ENCODE assay signal across 9 cellular contexts in genomic region chr15:63051701-63052066, GRCh38. TPM values are rescaled to one million over a fixed set of nuclear protein-coding genes. Genes with fewer than 3 reads are reported as not detected.
A peak's percentile ranks its signal among the peaks of the same experiment; 100 is the strongest.
DNase-seq lines count a peak whose midpoint lies in the region; ATAC-seq and TF ChIP-seq lines count a peak whose summit lies in the region.
"Had no signal": no experiment of that assay in that cellular context is flagged by ENCODE, and none has a peak within 500 bp of the region (broad histone marks: within the 10 kb centered on the region; RNA-seq: fewer than 3 reads in every experiment).

No MANE protein-coding gene starts in this region.

- in situ Hi-C loops in brain microvascular endothelial cell (cut with HindIII; ENCODE audit: low pct_ligation_motif_present, low sequenced_read_pairs) = no loop called here

- no peak for ATAC-seq in GM18861 (IDR thresholded peaks at IDR 0.05; ENCODE audit: unreplicated experiment)

- peak overlapping the region; percentile 51 for H3K27ac ChIP-seq in HUES48 (ENCODE audit: low read depth, low read length)
- H3K27ac ChIP-seq in brain microvascular endothelial cell = peak overlapping the region; percentile 75
- peak overlapping the region; percentile 96 to 99 for H3K27ac ChIP-seq in mucosa of rectum (ENCODE audit: low read depth in 2 of 2, low read length in 2 of 2)
- peak overlapping the region in 2 of 3 donors; percentile 92 to 95 for H3K27ac ChIP-seq in thyroid gland
- no peak overlapping the region for H3K27ac ChIP-seq in effector memory CD4-positive, alpha-beta T cell (ENCODE audit: insufficient read depth, low read length, poor library complexity, severe bottlenecking)
- H3K27ac ChIP-seq: neural progenitor cell had no signal

- H3K4me3 ChIP-seq in HUES48 (ENCODE audit: low read depth, low read length) (no peak overlapping the region), brain microvascular endothelial cell (ENCODE audit: low read depth, low read length) (no peak overlapping the region), mucosa of rectum (ENCODE audit: low read length in 2 of 2) (peak overlapping the region; percentile 38 to 42), thyroid gland (replicated peaks in 1 of 3) (no peak overlapping the region)
- H3K4me3 ChIP-seq in effector memory CD4-positive, alpha-beta T cell (ENCODE audit: insufficient read depth, low read depth, low read length, poor library complexity, severe bottlenecking) = no peak overlapping the region
- H3K4me3 ChIP-seq: neural progenitor cell had no signal

- intact Hi-C loops in thyroid gland (cut with DNase I) = no loop called here

- peaks cover 70% of the 10 kb centered on the region for H3K36me3 ChIP-seq in HUES48 (ENCODE audit: control insufficient read depth, insufficient read depth, low read length)
- H3K36me3 ChIP-seq in brain microvascular endothelial cell (replicated peaks) = peaks cover 81% of the 10 kb centered on the region
- peaks cover 4% of the 10 kb centered on the region in 2 donors for H3K36me3 ChIP-seq in mucosa of rectum (ENCODE audit: control insufficient read depth in 2 of 2, insufficient read depth in 2 of 2, low read length in 2 of 2)
- H3K36me3 ChIP-seq in thyroid gland = no peaks in the 10 kb centered on the region
- no peaks in the 10 kb centered on the region for H3K36me3 ChIP-seq in effector memory CD4-positive, alpha-beta T cell (ENCODE audit: control insufficient read depth, insufficient read depth, low read length)

- TF ChIP-seq CTCF in brain microvascular endothelial cell (IDR thresholded peaks at IDR 0.05; ENCODE audit: low read depth, low read length, missing control alignments) (no peak), thyroid gland (IDR thresholded peaks at IDR 0.05) (no peak)

- DNase-seq in brain microvascular endothelial cell (no peak), thyroid gland (no peak)
- DNase-seq in effector memory CD4-positive, alpha-beta T cell = no peak
- no peak for DNase-seq in stimulated activated CD4-positive, alpha-beta T cell treated with anti-CD3 and anti-CD28 coated beads, Interleukin-4, amount 100 ng/mL, for 24 hours
- DNase-seq: activated CD4-positive, alpha-beta T cell treated with anti-CD3 and anti-CD28 coated beads, Interleukin-2, amount 10 ng/mL, durations not matched to agents 7 days and 5 days had no signal

- H3K27me3 ChIP-seq in HUES48 (ENCODE audit: control insufficient read depth, insufficient read depth, low read length) (no peaks in the 10 kb centered on the region), brain microvascular endothelial cell (replicated peaks) (no peaks in the 10 kb centered on the region), mucosa of rectum (ENCODE audit: control insufficient read depth in 2 of 2, insufficient read depth in 2 of 2, low read length in 2 of 2) (no peaks in the 10 kb centered on the region), thyroid gland (no peaks in the 10 kb centered on the region)
- no peaks in the 10 kb centered on the region for H3K27me3 ChIP-seq in effector memory CD4-positive, alpha-beta T cell (replicated peaks; ENCODE audit: control insufficient read depth, insufficient read depth, low read length, poor library complexity, severe bottlenecking)
- H3K27me3 ChIP-seq: neural progenitor cell had no signal

- TF ChIP-seq POLR2A in thyroid gland (IDR thresholded peaks at IDR 0.05) = no peak

- no peaks in the 10 kb centered on the region for H3K9me3 ChIP-seq in HUES48 (ENCODE audit: control insufficient read depth, insufficient read depth, low read length)
- no peaks in the 10 kb centered on the region for H3K9me3 ChIP-seq in mucosa of rectum (ENCODE audit: control insufficient read depth in 2 of 2, low read length in 2 of 2)
- no peaks in the 10 kb centered on the region for H3K9me3 ChIP-seq in thyroid gland
- H3K9me3 ChIP-seq in effector memory CD4-positive, alpha-beta T cell (ENCODE audit: control insufficient read depth, low read length) = no peaks in the 10 kb centered on the region

- H3K4me1 ChIP-seq in HUES48 (ENCODE audit: control insufficient read depth, insufficient read depth, low read length) = peaks cover 44% of the 10 kb centered on the region
- H3K4me1 ChIP-seq in mucosa of rectum (ENCODE audit: control insufficient read depth in 2 of 2, insufficient read depth in 2 of 2, low read length in 2 of 2) = peaks cover 44 to 62% of the 10 kb centered on the region in 2 donors
- H3K4me1 ChIP-seq in thyroid gland = peaks cover 53 to 74% of the 10 kb centered on the region in 2 donors
- H3K4me1 ChIP-seq in effector memory CD4-positive, alpha-beta T cell (ENCODE audit: control insufficient read depth, insufficient read depth, low read length, poor library complexity, severe bottlenecking) = peaks cover 5% of the 10 kb centered on the region

- H3K9ac ChIP-seq in HUES48 (ENCODE audit: low read depth, low read length) = no peak overlapping the region
- peak overlapping the region; percentile 47 to 73 for H3K9ac ChIP-seq in mucosa of rectum (ENCODE audit: low read depth in 1 of 2, low read length in 2 of 2)
- H3K9ac ChIP-seq: neural progenitor cell had no signal

RNA-seq across cellular contexts. Expression of gene TPM1, which starts 9.1 kb away (rescaled TPM):
- 100 to 1,000 TPM; 116 to 307 (median 226) TPM for total RNA-seq in thyroid gland

Comparison
In these comparisons a context has a peak if more than half of its experiments do, and no peak if none do; other contexts are left out.
1. H3K4me3 ChIP-seq: peak in mucosa of rectum (2 of 2); none in HUES48 (single experiment), brain microvascular endothelial cell (single experiment), thyroid gland (0 of 3) and effector memory CD4-positive, alpha-beta T cell (single experiment).